Comparison of ENCODE assay signal across 13 cellular contexts in the genomic region with DNA sequence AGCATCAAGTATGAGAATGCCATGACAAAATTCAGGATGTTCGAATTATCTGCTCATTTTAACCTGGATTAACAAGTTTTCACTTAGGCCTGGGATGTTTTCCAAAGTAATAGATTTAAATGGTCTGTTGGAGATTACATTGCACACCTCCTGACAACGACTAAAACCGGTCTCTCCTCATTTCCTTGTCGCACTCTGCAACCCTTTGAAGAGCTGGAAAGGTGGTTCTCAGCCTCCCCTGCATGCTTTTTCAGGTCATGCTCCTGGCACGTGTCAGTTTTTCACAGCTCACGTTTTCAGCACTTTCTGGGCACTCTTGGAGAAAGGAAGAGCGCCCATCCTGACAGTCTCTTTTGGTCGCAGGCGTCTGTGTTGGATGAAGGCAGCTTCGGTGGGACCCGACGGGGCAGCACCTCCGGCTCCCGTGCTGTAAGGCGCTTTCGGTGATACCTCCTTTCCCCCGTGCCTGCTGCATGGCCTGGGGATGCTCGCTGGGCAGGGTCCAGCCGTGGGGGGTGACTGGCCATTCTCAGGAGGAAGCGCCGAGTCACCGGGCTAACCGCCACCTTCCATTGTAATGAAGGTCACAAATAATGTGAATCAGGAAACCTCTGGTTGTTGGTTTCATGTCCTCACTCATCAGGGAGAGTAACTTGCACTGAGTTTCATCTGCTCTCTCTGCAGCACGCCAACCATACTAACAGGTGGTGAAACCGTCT.
A peak's percentile ranks its signal among the peaks of the same experiment; 100 is the strongest.
DNase-seq lines count a peak whose midpoint lies in the region; ATAC-seq and TF ChIP-seq lines count a peak whose summit lies in the region.
"Had no signal": no experiment of that assay in that cellular context is flagged by ENCODE, and none has a peak within 500 bp of the region (broad histone marks: within the 10 kb centered on the region; RNA-seq: fewer than 3 reads in every experiment).

No MANE protein-coding gene starts in this region.

- TF ChIP-seq EP300 in esophagus muscularis mucosa (IDR thresholded peaks at IDR 0.05) = no peak

- intact Hi-C loops in esophagus muscularis mucosa (cut with DNase I) = loop anchor here (5.0 kb wide), 1 partner anchor 38 kb away; no protein-coding TSS in a partner anchor

- DNase-seq in A172 (ENCODE audit: low spot score) = peak; percentile 31
- DNase-seq in H7 = peak; percentile 69
- no peak for DNase-seq in esophagus muscularis mucosa (ENCODE audit: extremely low spot score)
- DNase-seq in SKM-1 treated with dmso at 0.1 percent for 144 hours (lab: John Stamatoyannopoulos, UW; ENCODE audit: unreplicated experiment) = no peak
- no peak for DNase-seq in mucosa of gallbladder (ENCODE audit: low spot score)
- no peak for DNase-seq in GF-D8 (lab: John Stamatoyannopoulos, UW)
- DNase-seq: cortex of kidney, kidney glomerular epithelial cell, NCI-H1092, nucleus accumbens had no signal

- H3K9me3 ChIP-seq in esophagus muscularis mucosa (no peaks in the 10 kb centered on the region), neutrophil (no peaks in the 10 kb centered on the region)
- H3K9me3 ChIP-seq: BLaER1 had no signal

- H3K27ac ChIP-seq in esophagus muscularis mucosa (replicated peaks in 1 of 4) = peak overlapping the region; percentile 72 to 86 (median 85)
- peak overlapping the region; percentile 38 for H3K27ac ChIP-seq in neutrophil
- H3K27ac ChIP-seq: BLaER1 had no signal

- H3K4me3 ChIP-seq in H7 (ENCODE audit: insufficient read depth, low read depth, low read length) = no peak overlapping the region
- no peak overlapping the region for H3K4me3 ChIP-seq in esophagus muscularis mucosa
- no peak overlapping the region for H3K4me3 ChIP-seq in neutrophil (ENCODE audit: low read depth in 1 of 2, low read length in 1 of 2)
- H3K4me3 ChIP-seq: BLaER1 had no signal

- H3K4me1 ChIP-seq in esophagus muscularis mucosa (peaks cover 93 to 100% (median 97%) of the 10 kb centered on the region in 4 donors), neutrophil (ENCODE audit: control insufficient read depth in 1 of 2, insufficient read depth in 1 of 2, low read depth in 1 of 2, low read length in 1 of 2) (peaks cover 0 to 12% of the 10 kb centered on the region in 2 experiments)

- no peak for TF ChIP-seq POLR2A in esophagus muscularis mucosa (IDR thresholded peaks at IDR 0.05; ENCODE audit: low read depth)

- H3K27me3 ChIP-seq in H7 (ENCODE audit: control insufficient read depth, insufficient read depth, low read length) (no peaks in the 10 kb centered on the region), esophagus muscularis mucosa (no peaks in the 10 kb centered on the region), neutrophil (no peaks in the 10 kb centered on the region)
- H3K27me3 ChIP-seq: BLaER1 had no signal

- TF ChIP-seq CTCF in esophagus muscularis mucosa (IDR thresholded peaks at IDR 0.05) = no peak
- no peak for TF ChIP-seq CTCF in neutrophil (IDR thresholded peaks at IDR 0.05)

- H3K36me3 ChIP-seq in H7 (replicated peaks; ENCODE audit: control insufficient read depth, insufficient read depth, low read length) (no peaks in the 10 kb centered on the region; the same call in 1 of the 2 replicates), esophagus muscularis mucosa (peaks cover 0 to 31% (median 10%) of the 10 kb centered on the region in 4 donors), neutrophil (peaks cover 51% of the 10 kb centered on the region)

- WGBS in esophagus muscularis mucosa = 77% methylated on average over 22 of the region's 25 CpGs

- ATAC-seq in GM19455 (IDR thresholded peaks at IDR 0.05; ENCODE audit: unreplicated experiment) = no peak

Comparison
In these comparisons a context has a peak if more than half of its experiments do, and no peak if none do; other contexts are left out.
1. DNase-seq: peak in A172 (single experiment) and H7 (single experiment); none in esophagus muscularis mucosa (single experiment), SKM-1 treated with dmso at 0.1 percent for 144 hours (single experiment), mucosa of gallbladder (single experiment) and GF-D8 (single experiment).